24 cellular contexts compared by ENCODE assay signal in the genomic region with DNA sequence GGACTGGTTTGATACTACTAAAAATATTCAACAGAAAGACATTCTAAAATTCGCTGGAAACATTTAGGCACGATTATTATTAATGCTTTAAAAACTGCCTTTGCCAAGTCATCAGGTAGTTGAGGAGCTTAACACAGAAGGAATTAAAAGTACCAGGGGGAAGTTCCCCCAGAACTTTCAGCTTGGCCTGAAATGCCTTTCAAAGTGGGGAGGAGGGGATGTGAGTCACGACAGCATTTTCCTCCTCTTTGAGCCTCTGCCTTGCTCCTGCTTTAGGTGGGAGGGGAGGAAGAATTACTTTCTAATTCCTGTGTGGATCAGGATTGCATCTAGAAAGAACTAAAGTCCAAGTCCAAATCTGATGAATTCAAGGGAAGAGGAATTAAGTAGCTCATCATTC.
DNase-seq lines count a peak whose midpoint lies in the region; ATAC-seq and TF ChIP-seq lines count a peak whose summit lies in the region.
"Had no signal": no experiment of that assay in that cellular context is flagged by ENCODE, and none has a peak within 500 bp of the region (broad histone marks: within the 10 kb centered on the region; RNA-seq: fewer than 3 reads in every experiment).

No MANE protein-coding gene starts in this region.

- no peak overlapping the region for H3K9ac ChIP-seq in subcutaneous abdominal adipose tissue (ENCODE audit: low read length in 5 of 5)

- DNase-seq in activated naive CD8-positive, alpha-beta T cell treated with anti-CD3 and anti-CD28 coated beads for 36 hours, result no peak
- no peak for DNase-seq in activated naive CD8-positive, alpha-beta T cell treated with anti-CD3 and anti-CD28 coated beads, Interleukin-2, amount 50 U/mL, for 24 hours
- DNase-seq in RWPE2 (ENCODE audit: low spot score), result no peak
- peak; percentile 44 for DNase-seq in fibroblast of pulmonary artery (ENCODE audit: low read depth)
- no peak for DNase-seq in osteocyte (ENCODE audit: extremely low spot score, unreplicated experiment)
- no peak for DNase-seq in NCI-H187 treated with DMSO at 0.1 percent for 48 hours (lab: John Stamatoyannopoulos, UW)
- no peak for DNase-seq in stimulated activated naive CD4-positive, alpha-beta T cell treated with Interleukin-2 at 50 U/mL for 16 hours (lab: John Stamatoyannopoulos, UW)
- DNase-seq: ACHN; C1 segment of cervical spinal cord; effector memory CD8-positive, alpha-beta T cell; esophagus squamous epithelium; MG63; naive B cell; NCI-H2171; NCI-H526 treated with DMSO at 0.1 percent for 48 hours; occipital lobe; RPMI8226; substantia nigra had no signal

- H3K36me3 Mint-ChIP-seq in activated naive CD8-positive, alpha-beta T cell treated with anti-CD3 and anti-CD28 coated beads for 36 hours, result peaks cover 28% of the 10 kb centered on the region
- peaks cover 41% of the 10 kb centered on the region for H3K36me3 Mint-ChIP-seq in activated naive CD8-positive, alpha-beta T cell treated with anti-CD3 and anti-CD28 coated beads, Interleukin-2, amount 50 U/mL, for 24 hours (ENCODE audit: low read depth)
- peaks cover 40% of the 10 kb centered on the region for H3K36me3 Mint-ChIP-seq in osteocyte (ENCODE audit: unreplicated experiment)
- H3K36me3 Mint-ChIP-seq: brain, WTC11 had no signal

- H3K4me1 ChIP-seq in RWPE2 (ENCODE audit: insufficient read depth, poor library complexity, severe bottlenecking), result peaks cover 9% of the 10 kb centered on the region
- H3K4me1 ChIP-seq in subcutaneous abdominal adipose tissue (ENCODE audit: control insufficient read depth in 5 of 5, insufficient read depth in 5 of 5, low read length in 5 of 5), result no peaks in the 10 kb centered on the region
- H3K4me1 ChIP-seq: right atrium auricular region had no signal

- peaks cover 92% of the 10 kb centered on the region for H3K36me3 ChIP-seq in RWPE2 (ENCODE audit: low read depth)
- H3K36me3 ChIP-seq in subcutaneous abdominal adipose tissue (ENCODE audit: control insufficient read depth in 5 of 5, insufficient read depth in 5 of 5, low read length in 5 of 5), result peaks cover 23 to 57% (median 30%) of the 10 kb centered on the region in 5 donors
- H3K36me3 ChIP-seq: right atrium auricular region had no signal

- no peaks in the 10 kb centered on the region for H3K27me3 Mint-ChIP-seq in activated naive CD8-positive, alpha-beta T cell treated with anti-CD3 and anti-CD28 coated beads for 36 hours
- H3K27me3 Mint-ChIP-seq in activated naive CD8-positive, alpha-beta T cell treated with anti-CD3 and anti-CD28 coated beads, Interleukin-2, amount 50 U/mL, for 24 hours, result no peaks in the 10 kb centered on the region
- H3K27me3 Mint-ChIP-seq in osteocyte (ENCODE audit: unreplicated experiment), result no peaks in the 10 kb centered on the region
- H3K27me3 Mint-ChIP-seq: activated naive CD4-positive, alpha-beta T cell treated with anti-CD3 and anti-CD28 coated beads, Interleukin-2, amount 50 U/mL, for 24 hours; effector memory CD8-positive, alpha-beta T cell; naive B cell had no signal

- peak overlapping the region; percentile 20 for H3K27ac Mint-ChIP-seq in activated naive CD8-positive, alpha-beta T cell treated with anti-CD3 and anti-CD28 coated beads for 36 hours
- H3K27ac Mint-ChIP-seq in activated naive CD8-positive, alpha-beta T cell treated with anti-CD3 and anti-CD28 coated beads, Interleukin-2, amount 50 U/mL, for 24 hours, result no peak overlapping the region
- no peak overlapping the region for H3K27ac Mint-ChIP-seq in osteocyte (ENCODE audit: unreplicated experiment)
- H3K27ac Mint-ChIP-seq: activated naive CD4-positive, alpha-beta T cell treated with anti-CD3 and anti-CD28 coated beads, Interleukin-2, amount 50 U/mL, for 24 hours; brain; WTC11 had no signal

- no peaks in the 10 kb centered on the region for H3K27me3 ChIP-seq in RWPE2 (ENCODE audit: insufficient read depth, poor library complexity, severe bottlenecking)
- no peaks in the 10 kb centered on the region for H3K27me3 ChIP-seq in subcutaneous abdominal adipose tissue (ENCODE audit: control insufficient read depth in 5 of 5, insufficient read depth in 4 of 5, low read length in 5 of 5)
- H3K27me3 ChIP-seq: esophagus squamous epithelium, MG63, right atrium auricular region had no signal

- peaks cover 9% of the 10 kb centered on the region for H3K4me1 Mint-ChIP-seq in activated naive CD8-positive, alpha-beta T cell treated with anti-CD3 and anti-CD28 coated beads for 36 hours
- H3K4me1 Mint-ChIP-seq in activated naive CD8-positive, alpha-beta T cell treated with anti-CD3 and anti-CD28 coated beads, Interleukin-2, amount 50 U/mL, for 24 hours, result peaks cover 12% of the 10 kb centered on the region
- H3K4me1 Mint-ChIP-seq in osteocyte (ENCODE audit: unreplicated experiment), result peaks cover 17% of the 10 kb centered on the region

- ATAC-seq in activated naive CD8-positive, alpha-beta T cell treated with anti-CD3 and anti-CD28 coated beads, Interleukin-2, amount 50 U/mL, for 24 hours, result no peak
- ATAC-seq in RWPE2 (ENCODE audit: low read depth), result no peak
- ATAC-seq: effector memory CD8-positive, alpha-beta T cell; HCT116; WTC11 had no signal

- H3K4me3 Mint-ChIP-seq in activated naive CD8-positive, alpha-beta T cell treated with anti-CD3 and anti-CD28 coated beads for 36 hours, result no peak overlapping the region
- no peak overlapping the region for H3K4me3 Mint-ChIP-seq in activated naive CD8-positive, alpha-beta T cell treated with anti-CD3 and anti-CD28 coated beads, Interleukin-2, amount 50 U/mL, for 24 hours
- H3K4me3 Mint-ChIP-seq in osteocyte (ENCODE audit: unreplicated experiment), result no peak overlapping the region
- H3K4me3 Mint-ChIP-seq: activated naive CD4-positive, alpha-beta T cell treated with anti-CD3 and anti-CD28 coated beads, Interleukin-2, amount 50 U/mL, for 24 hours; brain; effector memory CD8-positive, alpha-beta T cell; naive B cell; WTC11 had no signal

- H3K9me3 Mint-ChIP-seq in activated naive CD8-positive, alpha-beta T cell treated with anti-CD3 and anti-CD28 coated beads for 36 hours, result no peaks in the 10 kb centered on the region
- no peaks in the 10 kb centered on the region for H3K9me3 Mint-ChIP-seq in activated naive CD8-positive, alpha-beta T cell treated with anti-CD3 and anti-CD28 coated beads, Interleukin-2, amount 50 U/mL, for 24 hours
- H3K9me3 Mint-ChIP-seq in osteocyte (ENCODE audit: unreplicated experiment), result no peaks in the 10 kb centered on the region
- H3K9me3 Mint-ChIP-seq: activated naive CD4-positive, alpha-beta T cell treated with anti-CD3 and anti-CD28 coated beads, Interleukin-2, amount 50 U/mL, for 24 hours; brain; effector memory CD8-positive, alpha-beta T cell; naive B cell had no signal

- no peaks in the 10 kb centered on the region for H3K9me3 ChIP-seq in RWPE2 (ENCODE audit: severe bottlenecking)
- no peaks in the 10 kb centered on the region for H3K9me3 ChIP-seq in subcutaneous abdominal adipose tissue (ENCODE audit: control insufficient read depth in 5 of 5, low read length in 5 of 5)
- H3K9me3 ChIP-seq: esophagus squamous epithelium, MG63, right atrium auricular region had no signal

- H3K4me3 ChIP-seq in RWPE2 (ENCODE audit: severe bottlenecking) (no peak overlapping the region), fibroblast of pulmonary artery (replicated peaks; ENCODE audit: low read depth, low read length) (no peak overlapping the region), subcutaneous abdominal adipose tissue (ENCODE audit: low read depth in 1 of 5, low read length in 5 of 5) (no peak overlapping the region)
- H3K4me3 ChIP-seq: esophagus squamous epithelium, MG63, right atrium auricular region had no signal

- TF ChIP-seq CTCF in RWPE2 (IDR thresholded peaks at IDR 0.05; ENCODE audit: poor library complexity, severe bottlenecking), result no peak
- TF ChIP-seq CTCF in fibroblast of pulmonary artery (IDR thresholded peaks at IDR 0.05; ENCODE audit: low read length, missing control alignments), result no peak
- no peak for TF ChIP-seq CTCF in osteocyte (IDR thresholded peaks at IDR 0.05)

- peak overlapping the region; percentile 27 for H3K27ac ChIP-seq in RWPE2 (ENCODE audit: poor library complexity, severe bottlenecking)
- H3K27ac ChIP-seq in subcutaneous abdominal adipose tissue (ENCODE audit: low read depth, low read length), result peak overlapping the region; percentile 24
- H3K27ac ChIP-seq: right atrium auricular region had no signal
